In the genomic region with DNA sequence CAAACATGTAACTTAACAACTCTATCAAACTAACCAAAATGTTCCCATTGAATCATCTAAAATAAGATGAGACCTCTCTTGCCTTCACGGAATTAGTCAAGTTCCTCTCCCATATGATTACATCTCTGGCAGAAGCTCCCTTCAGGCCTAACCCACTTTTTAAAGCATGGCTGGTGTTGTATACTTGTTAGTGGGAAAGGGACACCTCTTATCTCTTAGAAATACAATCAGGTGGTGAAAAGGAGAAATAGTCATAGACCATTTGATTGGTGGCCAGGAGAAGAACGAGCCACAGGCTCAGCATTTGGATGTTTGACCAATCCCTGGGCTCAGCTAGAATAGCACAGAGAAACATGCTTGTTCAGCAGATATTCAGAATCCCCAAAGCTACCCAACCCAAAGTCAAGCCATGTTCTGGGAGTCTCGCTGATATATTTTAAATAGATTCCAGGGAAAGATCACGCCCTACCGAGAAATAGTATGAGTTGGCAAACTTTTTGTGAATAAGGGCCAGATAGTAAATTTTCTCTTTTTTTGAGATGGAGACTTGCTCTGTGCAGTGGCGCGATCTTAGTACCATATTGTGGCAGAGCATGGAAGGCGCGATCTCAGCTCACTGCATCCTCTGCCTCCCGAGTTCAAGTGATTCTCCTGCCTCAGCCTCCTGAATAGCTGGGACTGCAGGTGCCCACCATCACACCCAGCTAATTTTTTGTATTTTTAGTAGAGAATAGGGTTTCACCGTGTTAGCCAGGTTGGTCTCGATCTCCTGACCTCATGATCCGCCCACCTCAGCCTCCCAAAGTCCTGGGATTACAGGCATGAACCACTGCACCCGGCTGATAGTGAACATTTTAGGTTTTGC, we compare ENCODE assay signal across 31 cellular contexts.
"Had no signal": no experiment of that assay in that cellular context is flagged by ENCODE, and none has a peak within 500 bp of the region (broad histone marks: within the 10 kb centered on the region; RNA-seq: fewer than 3 reads in every experiment).

No MANE protein-coding gene starts in this region.

- H3K4me1 ChIP-seq: ascending aorta, breast epithelium, colonic mucosa, foreskin keratinocyte had no signal

- H3K9me3 ChIP-seq: ascending aorta, breast epithelium, colonic mucosa, gastrocnemius medialis, heart left ventricle had no signal

- FAIRE-seq: endometrium, endothelial cell of umbilical vein had no signal

- ATAC-seq: activated CD4-positive, alpha-beta T cell treated with anti-CD3 and anti-CD28 coated beads for 36 hours; activated CD8-positive, alpha-beta memory T cell treated with anti-CD3 and anti-CD28 coated beads, Interleukin-2, amount 10 ng/mL, durations not matched to agents 7 days and 5 days; activated CD8-positive, alpha-beta T cell treated with anti-CD3 and anti-CD28 coated beads, Interleukin-2, amount 10 ng/mL, durations not matched to agents 7 days and 5 days; activated naive CD4-positive, alpha-beta T cell treated with anti-CD3 and anti-CD28 coated beads, Interleukin-2, amount 50 U/mL, for 72 hours; esophagus mucosa; foreskin keratinocyte; gastrocnemius medialis; heart left ventricle; T-helper 17 cell had no signal

- H3K27ac ChIP-seq: ascending aorta, breast epithelium, cardiac muscle cell, colonic mucosa, epithelial cell of prostate, foreskin keratinocyte, gastrocnemius medialis, heart left ventricle had no signal

- DNase-seq: activated CD4-positive, alpha-beta memory T cell treated with anti-CD3 and anti-CD28 coated beads for 36 hours; activated CD4-positive, alpha-beta T cell treated with anti-CD3 and anti-CD28 coated beads for 36 hours; activated CD4-positive, CD25-positive, alpha-beta regulatory T cell; activated CD4-positive, CD25-positive, alpha-beta regulatory T cell treated with anti-CD3 and anti-CD28 coated beads, Interleukin-2, amount 50 U/mL, for 72 hours; activated CD8-positive, alpha-beta memory T cell treated with anti-CD3 and anti-CD28 coated beads, Interleukin-2, amount 10 ng/mL, durations not matched to agents 7 days and 5 days; activated CD8-positive, alpha-beta memory T cell treated with anti-CD3 and anti-CD28 coated beads, Interleukin-2, amount 50 U/mL, for 4 hours; activated CD8-positive, alpha-beta T cell treated with anti-CD3 and anti-CD28 coated beads, Interleukin-2, amount 10 ng/mL, durations not matched to agents 7 days and 5 days; activated effector memory CD4-positive, alpha-beta T cell treated with anti-CD3 and anti-CD28 coated beads, Interleukin-2, amount 50 U/mL, for 16 hours; activated naive CD4-positive, alpha-beta T cell treated with anti-CD3 and anti-CD28 coated beads for 36 hours; activated naive CD8-positive, alpha-beta T cell treated with anti-CD3 and anti-CD28 coated beads, Interleukin-2, amount 10 ng/mL, durations not matched to agents 7 days and 5 days; activated T-cell treated with anti-CD3 and anti-CD28 coated beads, Interleukin-2, amount 50 U/mL, for 1 hour; activated T-cell treated with anti-CD3 and anti-CD28 coated beads, Interleukin-2, amount 50 U/mL, for 48 hours; central memory CD4-positive, alpha-beta T cell; cerebellar nuclear complex; colonic mucosa; effector CD8-positive, alpha-beta T cell; foreskin keratinocyte; gastrocnemius medialis; glutamatergic neuron; heart left ventricle; T-helper 1 cell; T-helper 17 cell; T1000 had no signal

- H3K36me3 ChIP-seq: ascending aorta, breast epithelium, cardiac muscle cell, colonic mucosa, gastrocnemius medialis, heart left ventricle had no signal

- H3K27me3 ChIP-seq: ascending aorta, breast epithelium, cardiac muscle cell, colonic mucosa, gastrocnemius medialis, heart left ventricle had no signal

- H3K4me3 ChIP-seq: ascending aorta, breast epithelium, cardiac muscle cell, colonic mucosa, gastrocnemius medialis, heart left ventricle had no signal
